ENCODE assay signal across 8 cellular contexts in the genomic region with DNA sequence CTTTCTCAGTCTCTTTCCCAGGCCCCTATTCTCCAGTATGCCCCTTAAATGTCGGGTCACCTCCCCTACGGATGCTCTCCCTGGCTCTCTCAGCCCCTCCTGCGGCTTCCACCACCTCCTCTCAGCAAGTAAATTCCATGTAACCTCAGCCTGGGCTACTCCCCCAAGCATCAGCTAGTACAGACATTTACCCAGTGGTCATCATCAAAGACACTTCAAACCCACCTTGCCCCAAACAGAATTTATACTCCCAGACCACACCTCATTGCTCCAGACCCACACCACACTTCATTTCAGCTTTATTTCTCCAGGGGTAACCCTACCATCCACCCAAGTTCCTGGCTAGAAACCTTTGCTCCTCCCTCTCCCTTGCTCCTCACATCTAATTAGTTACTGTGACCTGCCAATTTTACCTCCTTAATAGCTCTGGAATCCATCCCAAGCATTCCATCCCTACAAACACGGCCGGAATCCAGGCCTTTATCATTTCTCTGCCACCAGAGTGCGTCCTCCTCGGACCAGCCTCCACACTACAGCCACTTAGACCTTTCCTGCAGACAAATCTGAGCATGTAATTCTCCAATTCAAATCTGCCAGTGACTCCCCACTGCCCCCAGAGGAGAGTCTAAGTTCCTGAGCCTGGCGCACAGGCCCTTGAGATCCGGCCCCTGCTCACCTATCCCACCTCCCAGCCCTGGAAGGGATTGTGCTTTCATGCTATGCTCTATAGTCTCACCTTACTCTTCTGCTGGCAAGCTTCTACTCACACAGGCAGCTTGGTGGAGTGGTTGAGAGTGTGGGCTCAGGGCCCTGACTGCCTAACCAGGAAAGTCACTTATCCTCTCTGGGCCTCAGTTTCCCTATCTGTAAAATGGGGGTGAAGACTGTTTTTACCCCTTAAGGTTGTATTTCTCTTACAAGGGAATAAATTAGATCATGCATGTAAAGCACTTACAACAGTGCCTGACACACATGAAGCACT. TPM values are rescaled to one million over a fixed set of nuclear protein-coding genes. Genes with fewer than 3 reads are reported as not detected.
DNase-seq lines count a peak whose midpoint lies in the region; ATAC-seq, FAIRE-seq and TF ChIP-seq lines count a peak whose summit lies in the region.

No MANE protein-coding gene starts in this region.

- H3K9me3 ChIP-seq in left ventricle myocardium inferior (replicated peaks), result no peaks in the 10 kb centered on the region
- no peaks in the 10 kb centered on the region for H3K9me3 ChIP-seq in uterus

- H3K27ac ChIP-seq in GM23338 (ENCODE audit: low read depth) (no peak overlapping the region), left ventricle myocardium inferior (replicated peaks) (no peak overlapping the region), uterus (no peak overlapping the region)

- H3K4me1 ChIP-seq in GM23338 (ENCODE audit: insufficient read depth) (peaks cover 12% of the 10 kb centered on the region), left ventricle myocardium inferior (peaks cover 8% of the 10 kb centered on the region), uterus (peaks cover 0 to 4% of the 10 kb centered on the region in 2 donors)

- no peaks in the 10 kb centered on the region for H3K9me2 ChIP-seq in GM23338 (ENCODE audit: insufficient read depth)

- H3K4me3 Mint-ChIP-seq in GM23338 (peak overlapping the region; percentile 19; the same call in 1 of the 3 replicates), immature natural killer cell (no peak overlapping the region)

- no peak overlapping the region for H3K4me3 ChIP-seq in GM23338
- no peak overlapping the region for H3K4me3 ChIP-seq in left ventricle myocardium inferior
- no peak overlapping the region for H3K4me3 ChIP-seq in uterus

- peak; percentile 87 for FAIRE-seq in A204.1 (lab: Jason Lieb, UNC)

- H3K36me3 Mint-ChIP-seq in GM23338 (ENCODE audit: low read depth) (no peaks in the 10 kb centered on the region), immature natural killer cell (no peaks in the 10 kb centered on the region)

- H3K36me3 ChIP-seq in GM23338 (ENCODE audit: insufficient read depth), result no peaks in the 10 kb centered on the region
- H3K36me3 ChIP-seq in left ventricle myocardium inferior, result no peaks in the 10 kb centered on the region
- H3K36me3 ChIP-seq in uterus, result no peaks in the 10 kb centered on the region

- intact Hi-C loops in left ventricle myocardium inferior (cut with micrococcal nuclease), result no loop called here
- intact Hi-C loops in uterus (cut with DNase I; ENCODE audit: low total_unique reads), result no loop called here

- peak; percentile 70 for ATAC-seq in GM23338

- H3K27me3 ChIP-seq in GM23338 (ENCODE audit: insufficient read depth) (peaks cover 16% of the 10 kb centered on the region), left ventricle myocardium inferior (ENCODE audit: low read depth) (no peaks in the 10 kb centered on the region), uterus (no peaks in the 10 kb centered on the region)

- no peak for TF ChIP-seq POLR2A in uterus (IDR thresholded peaks at IDR 0.05)

- H3K27ac Mint-ChIP-seq in GM23338, result peak overlapping the region; percentile 22; the same call in 1 of the 2 replicates
- no peak overlapping the region for H3K27ac Mint-ChIP-seq in immature natural killer cell

- H2AFZ ChIP-seq in GM23338, result no peak overlapping the region

- no peaks in the 10 kb centered on the region for H3K9me3 Mint-ChIP-seq in GM23338
- H3K9me3 Mint-ChIP-seq in immature natural killer cell, result no peaks in the 10 kb centered on the region

- peaks cover 54% of the 10 kb centered on the region for H3K4me1 Mint-ChIP-seq in GM23338
- peaks cover 0 to 2% of the 10 kb centered on the region in 2 donors for H3K4me1 Mint-ChIP-seq in immature natural killer cell

- H3K27me3 Mint-ChIP-seq in GM23338 (ENCODE audit: insufficient read depth, low read depth, poor library complexity), result peaks cover 19% of the 10 kb centered on the region
- H3K27me3 Mint-ChIP-seq in immature natural killer cell (ENCODE audit: low read depth in 3 of 3), result peaks cover 0 to 13% (median 8%) of the 10 kb centered on the region in 3 donors

- TF ChIP-seq CTCF in GM23338 (conservative IDR thresholded peaks at IDR 0.05; ENCODE audit: low read depth in 2 of 2), result peak; percentile 59 to 61
- peak; percentile 50 for TF ChIP-seq CTCF in left ventricle myocardium inferior (IDR thresholded peaks at IDR 0.05; ENCODE audit: borderline replicate concordance)
- TF ChIP-seq CTCF in uterus (IDR thresholded peaks at IDR 0.05), result peak; percentile 34 to 57 (median 36)

- DNase-seq in GM23338 (ENCODE audit: low spot score) (peak; percentile 86), SK-MEL-5 (ENCODE audit: low read depth, low spot score) (peak; percentile 81), left ventricle myocardium inferior (no peak), uterus (peak; percentile 40 to 49), immature natural killer cell (no peak), MV-4-11 (lab: John Stamatoyannopoulos, UW) (no peak), AML-193 (lab: John Stamatoyannopoulos, UW) (no peak)

- H3F3A ChIP-seq in GM23338 (replicated peaks; ENCODE audit: low read depth), result no peaks in the 10 kb centered on the region

- H3K79me2 ChIP-seq in GM23338 (replicated peaks; ENCODE audit: insufficient read depth), result no peaks in the 10 kb centered on the region

- H3K4me2 ChIP-seq in GM23338, result no peak overlapping the region

- H4K20me1 ChIP-seq in GM23338 (replicated peaks; ENCODE audit: insufficient read depth), result no peaks in the 10 kb centered on the region

- in situ Hi-C loops in SK-MEL-5 (cut with HindIII; ENCODE audit: low pct_unique_long_range_greater_than_20kb, low sequenced_read_pairs), result no loop called here

TF ChIP-seq in GM23338, 12 proteins besides CTCF, POLR2A, EP300 and RAD21 (continues in another document):
- TF ChIP-seq EZH2 (IDR thresholded peaks at IDR 0.05; ENCODE audit: low read depth, unreplicated experiment), result no peak
- TF ChIP-seq, protein P1, sequence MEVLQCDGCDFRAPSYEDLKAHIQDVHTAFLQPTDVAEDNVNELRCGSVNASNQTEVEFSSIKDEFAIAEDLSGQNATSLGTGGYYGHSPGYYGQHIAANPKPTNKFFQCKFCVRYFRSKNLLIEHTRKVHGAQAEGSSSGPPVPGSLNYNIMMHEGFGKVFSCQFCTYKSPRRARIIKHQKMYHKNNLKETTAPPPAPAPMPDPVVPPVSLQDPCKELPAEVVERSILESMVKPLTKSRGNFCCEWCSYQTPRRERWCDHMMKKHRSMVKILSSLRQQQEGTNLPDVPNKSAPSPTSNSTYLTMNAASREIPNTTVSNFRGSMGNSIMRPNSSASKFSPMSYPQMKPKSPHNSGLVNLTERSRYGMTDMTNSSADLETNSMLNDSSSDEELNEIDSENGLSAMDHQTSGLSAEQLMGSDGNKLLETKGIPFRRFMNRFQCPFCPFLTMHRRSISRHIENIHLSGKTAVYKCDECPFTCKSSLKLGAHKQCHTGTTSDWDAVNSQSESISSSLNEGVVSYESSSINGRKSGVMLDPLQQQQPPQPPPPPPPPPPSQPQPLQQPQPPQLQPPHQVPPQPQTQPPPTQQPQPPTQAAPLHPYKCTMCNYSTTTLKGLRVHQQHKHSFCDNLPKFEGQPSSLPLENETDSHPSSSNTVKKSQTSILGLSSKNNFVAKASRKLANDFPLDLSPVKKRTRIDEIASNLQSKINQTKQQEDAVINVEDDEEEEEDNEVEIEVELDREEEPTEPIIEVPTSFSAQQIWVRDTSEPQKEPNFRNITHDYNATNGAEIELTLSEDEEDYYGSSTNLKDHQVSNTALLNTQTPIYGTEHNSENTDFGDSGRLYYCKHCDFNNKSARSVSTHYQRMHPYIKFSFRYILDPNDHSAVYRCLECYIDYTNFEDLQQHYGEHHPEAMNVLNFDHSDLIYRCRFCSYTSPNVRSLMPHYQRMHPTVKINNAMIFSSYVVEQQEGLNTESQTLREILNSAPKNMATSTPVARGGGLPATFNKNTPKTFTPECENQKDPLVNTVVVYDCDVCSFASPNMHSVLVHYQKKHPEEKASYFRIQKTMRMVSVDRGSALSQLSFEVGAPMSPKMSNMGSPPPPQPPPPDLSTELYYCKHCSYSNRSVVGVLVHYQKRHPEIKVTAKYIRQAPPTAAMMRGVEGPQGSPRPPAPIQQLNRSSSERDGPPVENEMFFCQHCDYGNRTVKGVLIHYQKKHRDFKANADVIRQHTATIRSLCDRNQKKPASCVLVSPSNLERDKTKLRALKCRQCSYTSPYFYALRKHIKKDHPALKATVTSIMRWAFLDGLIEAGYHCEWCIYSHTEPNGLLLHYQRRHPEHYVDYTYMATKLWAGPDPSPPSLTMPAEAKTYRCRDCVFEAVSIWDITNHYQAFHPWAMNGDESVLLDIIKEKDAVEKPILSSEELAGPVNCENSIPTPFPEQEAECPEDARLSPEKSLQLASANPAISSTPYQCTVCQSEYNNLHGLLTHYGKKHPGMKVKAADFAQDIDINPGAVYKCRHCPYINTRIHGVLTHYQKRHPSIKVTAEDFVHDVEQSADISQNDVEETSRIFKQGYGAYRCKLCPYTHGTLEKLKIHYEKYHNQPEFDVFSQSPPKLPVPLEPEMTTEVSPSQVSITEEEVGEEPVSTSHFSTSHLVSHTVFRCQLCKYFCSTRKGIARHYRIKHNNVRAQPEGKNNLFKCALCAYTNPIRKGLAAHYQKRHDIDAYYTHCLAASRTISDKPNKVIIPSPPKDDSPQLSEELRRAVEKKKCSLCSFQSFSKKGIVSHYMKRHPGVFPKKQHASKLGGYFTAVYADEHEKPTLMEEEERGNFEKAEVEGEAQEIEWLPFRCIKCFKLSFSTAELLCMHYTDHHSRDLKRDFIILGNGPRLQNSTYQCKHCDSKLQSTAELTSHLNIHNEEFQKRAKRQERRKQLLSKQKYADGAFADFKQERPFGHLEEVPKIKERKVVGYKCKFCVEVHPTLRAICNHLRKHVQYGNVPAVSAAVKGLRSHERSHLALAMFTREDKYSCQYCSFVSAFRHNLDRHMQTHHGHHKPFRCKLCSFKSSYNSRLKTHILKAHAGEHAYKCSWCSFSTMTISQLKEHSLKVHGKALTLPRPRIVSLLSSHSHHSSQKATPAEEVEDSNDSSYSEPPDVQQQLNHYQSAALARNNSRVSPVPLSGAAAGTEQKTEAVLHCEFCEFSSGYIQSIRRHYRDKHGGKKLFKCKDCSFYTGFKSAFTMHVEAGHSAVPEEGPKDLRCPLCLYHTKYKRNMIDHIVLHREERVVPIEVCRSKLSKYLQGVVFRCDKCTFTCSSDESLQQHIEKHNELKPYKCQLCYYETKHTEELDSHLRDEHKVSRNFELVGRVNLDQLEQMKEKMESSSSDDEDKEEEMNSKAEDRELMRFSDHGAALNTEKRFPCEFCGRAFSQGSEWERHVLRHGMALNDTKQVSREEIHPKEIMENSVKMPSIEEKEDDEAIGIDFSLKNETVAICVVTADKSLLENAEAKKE (CRISPR knock-in tag; IDR thresholded peaks at IDR 0.05), result no peak
- TF ChIP-seq CREB1 (CRISPR knock-in tag; IDR thresholded peaks at IDR 0.05; ENCODE audit: low read depth), result no peak

RNA-seq across cellular contexts. Expression of gene PJA1, which starts 31.4 kb away (rescaled TPM):
- 30.9 and 31.3 TPM in 2 replicates for total RNA-seq in GM23338 (2014; rRNA removed; shearing (Covaris generic))
- 20.7 and 25.2 TPM in 2 replicates for polyA plus RNA-seq in GM23338 (2016; fragmentation: Nextera tagmentation; extraction: Ambion mirVana)
- 27.6 and 28.1 TPM in 2 replicates for total RNA-seq in SK-MEL-5 (2014; rRNA removed; shearing (Covaris generic))
- polyA plus RNA-seq in SK-MEL-5 (2015; cell fraction: cytosol; rRNA removed), result 16.8 and 16.9 TPM in 2 replicates
- 4.9 and 7.9 TPM in 2 replicates for polyA plus RNA-seq in SK-MEL-5 (2015; cell fraction: nucleus; rRNA removed)
- total RNA-seq in left ventricle myocardium inferior, result 18.2 TPM
- 10 to 100 TPM in 3 of 4 donors, 1 to 10 TPM in 1; 9.7 to 68.0 (median 26.1) TPM for total RNA-seq in uterus
- polyA plus RNA-seq in immature natural killer cell, result 10 to 100 TPM; 28.9 to 42.2 (median 36.4) TPM

Comparison
In these comparisons a context has a peak if more than half of its experiments do, and no peak if none do; other contexts are left out.
1. DNase-seq: peak in GM23338 (single experiment), SK-MEL-5 (single experiment) and uterus (2 of 2); none in left ventricle myocardium inferior (single experiment), immature natural killer cell (0 of 3), MV-4-11 (single experiment) and AML-193 (0 of 2).
2. Peak in every context shown above with its lines, with median percentiles within 50 percentile points of each other: CTCF ChIP-seq.